ENCODE assay signal across 8 cellular contexts in genomic region chr6:5950448-5950847, GRCh38. TPM values are rescaled to one million over a fixed set of nuclear protein-coding genes. Genes with fewer than 3 reads are reported as not detected.
DNase-seq lines count a peak whose midpoint lies in the region; FAIRE-seq and TF ChIP-seq lines count a peak whose summit lies in the region.

No MANE protein-coding gene starts in this region.

- H3K4me3 ChIP-seq in GM12875 (ENCODE audit: low read depth, low read length) = no peak overlapping the region

- FAIRE-seq in frontal cortex (lab: Jason Lieb, UNC) = no peak

- DNase-seq in AG08395 (ENCODE audit: low spot score) = peak; percentile 69
- peak; percentile 41 for DNase-seq in RPMI8226
- DNase-seq in iPS-NIHi7 (ENCODE audit: extremely low spot score) = peak; percentile 87
- no peak for DNase-seq in frontal cortex (ENCODE audit: low spot score in 2 of 2)
- no peak for DNase-seq in NCI-H187 treated with DMSO at 0.1 percent for 48 hours (lab: John Stamatoyannopoulos, UW)
- no peak for DNase-seq in activated CD4-positive, CD25-positive, alpha-beta regulatory T cell treated with anti-CD3 and anti-CD28 coated beads, Interleukin-2, amount 50 U/mL, for 72 hours
- DNase-seq in effector CD8-positive, alpha-beta T cell (lab: John Stamatoyannopoulos, UW) = no peak

- TF ChIP-seq CTCF in GM12875 (IDR thresholded peaks at IDR 0.05; ENCODE audit: borderline replicate concordance, insufficient read depth, low read depth, low read length) = peak; percentile 58

RNA-seq across cellular contexts. Expression of gene NRN1, which starts 56.3 kb away (rescaled TPM):
- 9.8 TPM for total RNA-seq in frontal cortex

Comparison
In these comparisons a context has a peak if more than half of its experiments do, and no peak if none do; other contexts are left out.
1. DNase-seq: peak in AG08395 (single experiment), RPMI8226 (single experiment) and iPS-NIHi7 (single experiment); none in frontal cortex (0 of 2), NCI-H187 treated with DMSO at 0.1 percent for 48 hours (single experiment), activated CD4-positive, CD25-positive, alpha-beta regulatory T cell treated with anti-CD3 and anti-CD28 coated beads, Interleukin-2, amount 50 U/mL, for 72 hours (single experiment) and effector CD8-positive, alpha-beta T cell (single experiment).